Comparison of ENCODE assay signal across 8 cellular contexts in the genomic region with DNA sequence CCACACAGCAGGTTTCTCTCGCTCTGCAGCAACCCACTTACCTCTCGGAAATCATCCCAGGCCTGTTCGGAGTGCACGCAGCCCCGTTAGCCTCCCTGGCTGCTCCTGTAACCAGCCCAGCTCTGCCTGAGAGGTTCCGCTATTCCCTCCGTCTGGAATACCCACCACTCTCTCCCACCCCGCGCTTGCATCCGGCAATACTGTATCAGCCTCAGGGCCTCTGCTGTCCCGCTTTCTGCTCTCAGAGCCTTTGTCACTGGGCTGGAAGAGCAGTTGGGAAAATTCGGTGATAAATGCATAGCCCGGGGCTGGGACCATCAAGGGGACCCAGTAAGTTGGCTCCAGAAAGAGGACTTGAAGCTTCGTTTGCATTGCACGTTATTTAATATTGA. TPM values are rescaled to one million over a fixed set of nuclear protein-coding genes. Genes with fewer than 3 reads are reported as not detected.
DNase-seq lines count a peak whose midpoint lies in the region; ATAC-seq and TF ChIP-seq lines count a peak whose summit lies in the region.

No MANE protein-coding gene starts in this region.

- ATAC-seq in SK-N-SH treated with all-trans-retinoic acid at 6 μM for 48 hours = peak; percentile 32
- no peak for ATAC-seq in HG03442 (IDR thresholded peaks at IDR 0.05; ENCODE audit: unreplicated experiment)

- TF ChIP-seq CTCF in glutamatergic neuron (IDR thresholded peaks at IDR 0.05; ENCODE audit: partially characterized antibody, unreplicated experiment) = no peak
- TF ChIP-seq CTCF in spleen (IDR thresholded peaks at IDR 0.05 in 8 of 11, conservative IDR thresholded peaks at IDR 0.05 in 3 of 11) = no peak
- TF ChIP-seq CTCF in GM10266 (IDR thresholded peaks at IDR 0.05; ENCODE audit: control insufficient read depth, insufficient read depth, low read depth, missing control alignments) = no peak

- peak overlapping the region; percentile 75 for H3K4me3 Mint-ChIP-seq in glutamatergic neuron (ENCODE audit: unreplicated experiment)

- H3K4me1 ChIP-seq in spleen = peaks cover 20 to 72% (median 56%) of the 10 kb centered on the region in 6 donors

- intact Hi-C loops in spleen (cut with DNase I; ENCODE audit: low total_unique reads) = loop anchor here (10.0 kb wide), 1 partner anchor 58 kb away; no protein-coding TSS in a partner anchor

- peaks cover 6% of the 10 kb centered on the region for H3K9me3 Mint-ChIP-seq in glutamatergic neuron (ENCODE audit: unreplicated experiment)

- no peaks in the 10 kb centered on the region for H3K9me3 ChIP-seq in spleen

- H3K4me3 ChIP-seq in spleen = peak overlapping the region; percentile 14 to 74 (median 46)

- DNase-seq in NCI-H1105 treated with DMSO at 0.1 percent for 48 hours (lab: John Stamatoyannopoulos, UW) = peak; percentile 21
- DNase-seq in NCI-H1105 (lab: John Stamatoyannopoulos, UW) = no peak
- DNase-seq in glutamatergic neuron = no peak
- no peak for DNase-seq in spleen
- DNase-seq in GM10266 (ENCODE audit: extremely low spot score) = no peak
- DNase-seq in effector CD4-positive, alpha-beta T cell = no peak

- no peak for TF ChIP-seq POLR2A in spleen (IDR thresholded peaks at IDR 0.05)

- H3K27me3 ChIP-seq in spleen (replicated peaks in 1 of 7) = peaks cover 0 to 26% (median 0%) of the 10 kb centered on the region in 7 donors

- H3K36me3 Mint-ChIP-seq in glutamatergic neuron (ENCODE audit: unreplicated experiment) = no peaks in the 10 kb centered on the region

- 10 to 19% (median 16%) methylated on average over 15 of the region's 15 CpGs for WGBS in spleen, 5 donors

- H3K27ac ChIP-seq in spleen = peak overlapping the region in 7 of 8 donors; percentile 18 to 85 (median 72)

- H3K4me1 Mint-ChIP-seq in glutamatergic neuron (ENCODE audit: low read depth, unreplicated experiment) = peaks cover 4% of the 10 kb centered on the region

- peaks cover 17% of the 10 kb centered on the region for H3K27me3 Mint-ChIP-seq in glutamatergic neuron (ENCODE audit: unreplicated experiment)

- no peak overlapping the region for H3K27ac Mint-ChIP-seq in glutamatergic neuron (ENCODE audit: unreplicated experiment)

- H3K36me3 ChIP-seq in spleen = no peaks in the 10 kb centered on the region

TF ChIP-seq in SK-N-SH treated with all-trans-retinoic acid at 6 μM for 48 hours, 23 proteins besides CTCF, POLR2A, EP300 and RAD21:
- no peak for TF ChIP-seq PPARA (CRISPR knock-in tag; IDR thresholded peaks at IDR 0.05; ENCODE audit: borderline replicate concordance)
- TF ChIP-seq SNAI2 (CRISPR knock-in tag; IDR thresholded peaks at IDR 0.05) = no peak
- no peak for TF ChIP-seq OSR1 (CRISPR knock-in tag; IDR thresholded peaks at IDR 0.05)
- no peak for TF ChIP-seq ZC3H10 (CRISPR knock-in tag; IDR thresholded peaks at IDR 0.05)
- TF ChIP-seq GLIS3 (CRISPR knock-in tag; IDR thresholded peaks at IDR 0.05) = no peak
- TF ChIP-seq PATZ1 (CRISPR knock-in tag; IDR thresholded peaks at IDR 0.05; ENCODE audit: borderline replicate concordance) = no peak
- no peak for TF ChIP-seq ZFP3 (CRISPR knock-in tag; IDR thresholded peaks at IDR 0.05)
- TF ChIP-seq, protein P1, sequence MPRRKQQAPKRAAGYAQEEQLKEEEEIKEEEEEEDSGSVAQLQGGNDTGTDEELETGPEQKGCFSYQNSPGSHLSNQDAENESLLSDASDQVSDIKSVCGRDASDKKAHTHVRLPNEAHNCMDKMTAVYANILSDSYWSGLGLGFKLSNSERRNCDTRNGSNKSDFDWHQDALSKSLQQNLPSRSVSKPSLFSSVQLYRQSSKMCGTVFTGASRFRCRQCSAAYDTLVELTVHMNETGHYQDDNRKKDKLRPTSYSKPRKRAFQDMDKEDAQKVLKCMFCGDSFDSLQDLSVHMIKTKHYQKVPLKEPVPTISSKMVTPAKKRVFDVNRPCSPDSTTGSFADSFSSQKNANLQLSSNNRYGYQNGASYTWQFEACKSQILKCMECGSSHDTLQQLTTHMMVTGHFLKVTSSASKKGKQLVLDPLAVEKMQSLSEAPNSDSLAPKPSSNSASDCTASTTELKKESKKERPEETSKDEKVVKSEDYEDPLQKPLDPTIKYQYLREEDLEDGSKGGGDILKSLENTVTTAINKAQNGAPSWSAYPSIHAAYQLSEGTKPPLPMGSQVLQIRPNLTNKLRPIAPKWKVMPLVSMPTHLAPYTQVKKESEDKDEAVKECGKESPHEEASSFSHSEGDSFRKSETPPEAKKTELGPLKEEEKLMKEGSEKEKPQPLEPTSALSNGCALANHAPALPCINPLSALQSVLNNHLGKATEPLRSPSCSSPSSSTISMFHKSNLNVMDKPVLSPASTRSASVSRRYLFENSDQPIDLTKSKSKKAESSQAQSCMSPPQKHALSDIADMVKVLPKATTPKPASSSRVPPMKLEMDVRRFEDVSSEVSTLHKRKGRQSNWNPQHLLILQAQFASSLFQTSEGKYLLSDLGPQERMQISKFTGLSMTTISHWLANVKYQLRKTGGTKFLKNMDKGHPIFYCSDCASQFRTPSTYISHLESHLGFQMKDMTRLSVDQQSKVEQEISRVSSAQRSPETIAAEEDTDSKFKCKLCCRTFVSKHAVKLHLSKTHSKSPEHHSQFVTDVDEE (CRISPR knock-in tag; IDR thresholded peaks at IDR 0.05) = no peak
- TF ChIP-seq CSDC2 (CRISPR knock-in tag; IDR thresholded peaks at IDR 0.05) = no peak
- no peak for TF ChIP-seq ZNF565 (CRISPR knock-in tag; conservative IDR thresholded peaks at IDR 0.05; ENCODE audit: low read depth)
- no peak for TF ChIP-seq ISL1 (CRISPR knock-in tag; IDR thresholded peaks at IDR 0.05)
- no peak for TF ChIP-seq TOX (CRISPR knock-in tag; IDR thresholded peaks at IDR 0.05; ENCODE audit: borderline replicate concordance)
- TF ChIP-seq ZFP30 (CRISPR knock-in tag; IDR thresholded peaks at IDR 0.05) = no peak
TF ChIP-seq in SK-N-SH treated with all-trans-retinoic acid at 6 μM for 48 hours: peak in this region for 0.

RNA-seq across cellular contexts. Expression of gene TLE6, which starts 0.8 kb away (rescaled TPM):
- total RNA-seq in glutamatergic neuron (ENCODE audit: unreplicated experiment) = not detected
- total RNA-seq in spleen = 1 to 10 TPM in 5 of 7 donors, under 1 TPM in 2; 0.60 to 4.1 (median 1.4) TPM
- 1 to 10 TPM; 1.9 to 2.7 (median 2.2) TPM for polyA plus RNA-seq in spleen

RNA-seq across cellular contexts. Expression of gene ZNF77, which starts 31.8 kb away (rescaled TPM):
- total RNA-seq in glutamatergic neuron (ENCODE audit: unreplicated experiment) (4.8 TPM), spleen (1 to 10 TPM; 3.9 to 7.5 (median 4.5) TPM)
- polyA plus RNA-seq in spleen = 1 to 10 TPM; 2.2 to 2.9 (median 2.8) TPM

RNA-seq across cellular contexts. Expression of gene TLE2, which starts 52.5 kb away (rescaled TPM):
- total RNA-seq in glutamatergic neuron (ENCODE audit: unreplicated experiment) (not detected), spleen (10 to 100 TPM; 31.7 to 88.0 (median 40.2) TPM)
- polyA plus RNA-seq in spleen = 10 to 100 TPM; 12.0 to 46.7 (median 22.8) TPM

Comparison
In these comparisons a context has a peak if more than half of its experiments do, and no peak if none do; other contexts are left out.
1. RNA of gene TLE2, which starts 52.5 kb away (total RNA-seq): 31.7 to 88.0 TPM in spleen; not detected in glutamatergic neuron (single experiment); every median in the first group is over 10 times any median in the second.